Comparison of ENCODE assay signal across 8 cellular contexts in the genomic region with DNA sequence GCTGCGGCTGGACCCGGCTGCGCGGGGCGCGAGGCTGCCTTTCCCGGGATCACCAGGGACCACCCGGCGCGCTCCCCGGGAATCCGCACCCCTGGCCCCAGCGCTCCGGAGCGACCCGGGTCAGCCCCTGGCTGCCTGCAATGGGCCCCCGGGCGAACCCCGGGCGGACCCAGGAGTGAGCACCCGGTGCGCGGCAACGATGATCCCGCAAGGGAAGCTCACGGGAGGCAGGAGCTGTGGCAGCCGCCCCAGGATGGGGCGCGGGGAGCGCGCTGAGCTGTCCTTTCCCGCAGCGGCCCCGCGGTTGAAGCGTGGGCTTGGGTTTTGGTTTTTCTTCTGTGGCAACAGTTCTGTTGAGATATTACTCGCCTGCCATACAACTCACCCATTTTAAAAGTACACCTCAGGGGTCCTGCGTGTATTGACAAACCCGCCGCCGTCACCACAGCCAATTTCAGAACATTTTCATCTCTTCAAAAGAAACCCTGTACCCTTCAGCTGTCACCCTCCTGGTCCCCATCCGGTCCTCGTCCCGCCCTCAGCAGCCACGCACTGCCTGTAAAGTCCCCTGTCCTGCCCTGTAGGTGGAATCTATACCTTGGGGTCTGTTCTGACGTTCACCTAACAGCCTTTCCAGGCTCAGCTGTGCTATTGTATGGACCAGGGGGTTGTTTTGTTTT. TPM values are rescaled to one million over a fixed set of nuclear protein-coding genes. Genes with fewer than 3 reads are reported as not detected.
DNase-seq lines count a peak whose midpoint lies in the region; ATAC-seq and TF ChIP-seq lines count a peak whose summit lies in the region.

No MANE protein-coding gene starts in this region.

- peaks cover 6 to 20% of the 10 kb centered on the region in 2 donors for H3K27me3 ChIP-seq in breast epithelium
- peaks cover 10% of the 10 kb centered on the region for H3K27me3 ChIP-seq in ascending aorta
- H3K27me3 ChIP-seq in upper lobe of left lung = peaks cover 0 to 16% (median 10%) of the 10 kb centered on the region in 4 donors

- CTCF ChIA-PET in MCF 10A (lab: Yijun Ruan, JAX) = interaction anchor here (0.6 to 1.0 kb wide), 3 partner anchors 19 to 92 kb away, joined by 3 to 4 read pairs (median 4); no protein-coding TSS in a partner anchor

- TF ChIP-seq CTCF in breast epithelium (IDR thresholded peaks at IDR 0.05) (no peak), MCF 10A (IDR thresholded peaks at IDR 0.05; ENCODE audit: unreplicated experiment) (no peak), ascending aorta (IDR thresholded peaks at IDR 0.05) (no peak), mesothelial cell of epicardium (IDR thresholded peaks at IDR 0.05; ENCODE audit: unreplicated experiment) (no peak), upper lobe of left lung (IDR thresholded peaks at IDR 0.05) (no peak)

- TF ChIP-seq POLR2A in breast epithelium (IDR thresholded peaks at IDR 0.05) (no peak), upper lobe of left lung (IDR thresholded peaks at IDR 0.05) (no peak)

- H3K27ac ChIP-seq in breast epithelium (no peak overlapping the region), ascending aorta (no peak overlapping the region), upper lobe of left lung (no peak overlapping the region)

- no peaks in the 10 kb centered on the region for H3K36me3 ChIP-seq in breast epithelium
- H3K36me3 ChIP-seq in ascending aorta = peaks cover 6 to 9% of the 10 kb centered on the region in 2 donors
- peaks cover 0 to 14% (median 9%) of the 10 kb centered on the region in 4 donors for H3K36me3 ChIP-seq in upper lobe of left lung

- intact Hi-C loops in breast epithelium (cut with DNase I; ENCODE audit: low total_unique reads) (no loop called here), MCF 10A (cut with micrococcal nuclease) (no loop called here), ascending aorta (cut with DNase I) (no loop called here)

- 8 to 9% methylated on average over 14 to 15 of the region's 46 CpGs for WGBS in upper lobe of left lung, 2 donors

- H3K9me3 Mint-ChIP-seq in MCF 10A (ENCODE audit: unreplicated experiment) (no peaks in the 10 kb centered on the region), mesothelial cell of epicardium (no peaks in the 10 kb centered on the region)

- TF ChIP-seq EP300 in upper lobe of left lung (IDR thresholded peaks at IDR 0.05) = no peak

- BruUV-seq in MCF 10A (replicated peaks; lab: Mats Ljungman, UMichigan) = no TSS peak

- H3K4me3 Mint-ChIP-seq in MCF 10A (ENCODE audit: unreplicated experiment) = no peak overlapping the region
- H3K4me3 Mint-ChIP-seq in mesothelial cell of epicardium = peak overlapping the region; percentile 39

- DNase-seq in breast epithelium (ENCODE audit: low spot score in 2 of 2) (no peak), MCF 10A (ENCODE audit: unreplicated experiment) (no peak), ascending aorta (ENCODE audit: low spot score in 2 of 2) (no peak), mesothelial cell of epicardium (ENCODE audit: low spot score in 2 of 2, unreplicated experiment in 2 of 2) (no peak), upper lobe of left lung (peak in 1 of 2 donors; percentile 76), A172 (ENCODE audit: low spot score) (no peak)

- peaks cover 12% of the 10 kb centered on the region for H3K36me3 Mint-ChIP-seq in MCF 10A (ENCODE audit: insufficient read depth, unreplicated experiment)
- no peaks in the 10 kb centered on the region for H3K36me3 Mint-ChIP-seq in mesothelial cell of epicardium

- H3K4me1 Mint-ChIP-seq in MCF 10A (ENCODE audit: insufficient read depth, unreplicated experiment) = peaks cover 11% of the 10 kb centered on the region
- H3K4me1 Mint-ChIP-seq in mesothelial cell of epicardium = peaks cover 16% of the 10 kb centered on the region

- peaks cover 6 to 11% of the 10 kb centered on the region in 2 donors for H3K4me1 ChIP-seq in breast epithelium
- peaks cover 7 to 10% of the 10 kb centered on the region in 2 donors for H3K4me1 ChIP-seq in ascending aorta
- H3K4me1 ChIP-seq in upper lobe of left lung = peaks cover 22 to 34% (median 28%) of the 10 kb centered on the region in 4 donors

- H3K27ac Mint-ChIP-seq in MCF 10A (ENCODE audit: low read depth, unreplicated experiment) = no peak overlapping the region
- no peak overlapping the region for H3K27ac Mint-ChIP-seq in mesothelial cell of epicardium

- no peaks in the 10 kb centered on the region for H3K9me3 ChIP-seq in breast epithelium
- H3K9me3 ChIP-seq in ascending aorta = no peaks in the 10 kb centered on the region
- H3K9me3 ChIP-seq in upper lobe of left lung = no peaks in the 10 kb centered on the region

- peaks cover 30% of the 10 kb centered on the region for H3K27me3 Mint-ChIP-seq in MCF 10A (ENCODE audit: insufficient read depth, unreplicated experiment)
- H3K27me3 Mint-ChIP-seq in mesothelial cell of epicardium (ENCODE audit: low read depth) = peaks cover 63% of the 10 kb centered on the region

- POLR2A ChIA-PET in MCF 10A (lab: Yijun Ruan, JAX) = no interaction called here

- H3K4me3 ChIP-seq in breast epithelium (peak overlapping the region; percentile 3 to 60 (median 23)), ascending aorta (peak overlapping the region; percentile 8 to 29), upper lobe of left lung (peak overlapping the region in 3 of 4 donors; percentile 9 to 31 (median 27))

- ATAC-seq in upper lobe of left lung (ENCODE audit: low FRiP score in 2 of 2) = peak in 1 of 2 donors; percentile 2
- ATAC-seq in HG03378 (IDR thresholded peaks at IDR 0.05; ENCODE audit: unreplicated experiment) = no peak
- no peak for ATAC-seq in GM19452 (IDR thresholded peaks at IDR 0.05; ENCODE audit: unreplicated experiment)

RNA-seq across cellular contexts. Expression of a gene that starts 12.8 kb away (rescaled TPM):
- total RNA-seq in breast epithelium (10 to 100 TPM; 18.6 to 30.2 (median 27.7) TPM), MCF 10A (2022) (19.5 and 22.6 TPM in 2 replicates), ascending aorta (32.1 TPM), mesothelial cell of epicardium (23.1 to 26.9 TPM (median 26.5 TPM) in 3 replicates), upper lobe of left lung (10 to 100 TPM; 29.5 to 75.4 (median 34.8) TPM)
- 14.4 and 15.1 TPM in 2 replicates for total RNA-seq in A172 (2014; rRNA removed; shearing (Covaris generic))

RNA-seq across cellular contexts. Expression of a gene that starts 30.5 kb away (rescaled TPM):
- 10 to 100 TPM; 21.0 to 47.0 (median 37.6) TPM for total RNA-seq in breast epithelium
- total RNA-seq in MCF 10A (2022) = 46.4 and 67.0 TPM in 2 replicates
- total RNA-seq in ascending aorta = 14.4 TPM
- 46.5 to 48.9 TPM (median 47.6 TPM) in 3 replicates for total RNA-seq in mesothelial cell of epicardium
- total RNA-seq in upper lobe of left lung = 100 to 1,000 TPM in 5 of 6 donors, 10 to 100 TPM in 1; 90.7 to 231 (median 123) TPM
- total RNA-seq in A172 (2014; rRNA removed; shearing (Covaris generic)) = 83.1 and 89.5 TPM in 2 replicates
